9 cellular contexts compared by ENCODE assay signal in the genomic region with DNA sequence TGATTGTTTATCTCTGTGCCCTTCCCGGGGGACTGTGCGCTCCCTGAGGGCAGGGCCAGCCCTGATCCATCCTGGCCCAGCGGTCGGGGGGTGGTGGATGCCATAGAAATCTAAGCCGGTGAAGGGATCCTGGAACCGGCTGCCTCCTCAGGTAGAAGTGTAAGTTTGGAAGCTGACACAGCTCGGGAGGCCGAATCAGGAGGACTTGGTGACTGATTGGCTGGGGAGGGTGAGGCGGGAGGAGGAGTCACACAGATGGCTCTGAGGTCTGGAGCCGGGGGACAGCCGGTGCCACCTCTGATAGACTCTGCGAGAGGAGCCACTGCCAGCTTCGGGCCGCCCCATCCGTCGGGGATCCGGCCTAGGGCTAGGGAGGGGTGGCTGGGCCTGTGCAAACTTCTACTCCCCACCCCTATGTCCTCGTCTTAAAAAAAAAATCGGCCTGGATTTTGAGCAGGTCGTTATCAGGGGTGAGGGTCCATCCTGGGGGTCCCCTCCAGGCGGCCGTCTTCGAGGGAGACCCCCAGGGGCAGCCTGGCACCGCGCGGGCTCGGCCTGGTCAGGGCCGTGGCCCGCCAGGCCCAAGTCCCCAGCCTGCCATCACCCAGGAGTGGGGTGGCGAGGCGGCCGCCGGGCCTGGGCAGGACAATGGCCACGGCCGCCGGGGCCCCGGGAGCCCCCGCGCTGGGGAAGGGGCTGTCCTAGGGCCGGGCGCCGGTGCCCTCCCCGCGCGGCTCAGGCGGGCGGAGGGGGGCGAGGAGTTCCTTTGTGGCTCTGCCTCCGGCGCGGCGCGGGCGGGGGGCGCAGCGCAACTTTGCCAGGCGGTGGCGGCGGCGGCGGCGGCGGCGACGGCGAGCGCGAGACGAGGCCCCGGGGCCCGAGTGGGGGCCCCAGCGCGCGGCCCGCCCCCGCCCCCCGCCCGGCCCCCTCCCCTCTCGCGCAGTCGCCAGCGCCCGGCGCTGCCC. TPM values are rescaled to one million over a fixed set of nuclear protein-coding genes. Genes with fewer than 3 reads are reported as not detected.
DNase-seq lines count a peak whose midpoint lies in the region; ATAC-seq and TF ChIP-seq lines count a peak whose summit lies in the region.
"Had no signal": no experiment of that assay in that cellular context is flagged by ENCODE, and none has a peak within 500 bp of the region (broad histone marks: within the 10 kb centered on the region; RNA-seq: fewer than 3 reads in every experiment).

No MANE protein-coding gene starts in this region.

- H3K9me3 ChIP-seq in duodenal mucosa (ENCODE audit: control insufficient read depth in 1 of 2, low read length in 2 of 2) (no peaks in the 10 kb centered on the region), liver (ENCODE audit: control insufficient read depth in 4 of 4, low read length in 3 of 4) (no peaks in the 10 kb centered on the region)

- ATAC-seq in GM21381 (IDR thresholded peaks at IDR 0.05; ENCODE audit: unreplicated experiment) (peak; percentile 27), HG03439 (IDR thresholded peaks at IDR 0.05; ENCODE audit: unreplicated experiment) (no peak)

- DNase-seq in C1 segment of cervical spinal cord (lab: John Stamatoyannopoulos, UW) = peak in 13 of 14 donors; percentile 20 to 84 (median 46)
- DNase-seq in NCI-H2171 treated with DMSO at 0.1 percent for 48 hours (lab: John Stamatoyannopoulos, UW) = peak; percentile 86
- DNase-seq in activated CD4-positive, alpha-beta T cell treated with anti-CD3 and anti-CD28 coated beads, Interleukin-2, amount 50 U/mL, for 24 hours (ENCODE audit: low read depth in 1 of 2, low spot score in 1 of 2) = peak; percentile 12 to 27
- peak; percentile 40 to 44 for DNase-seq in stimulated activated CD4-positive, alpha-beta T cell treated with anti-CD3 and anti-CD28 coated beads, Interleukin-2, amount 100 ng/mL, for 48 hours

- no peak for TF ChIP-seq CTCF in liver (IDR thresholded peaks at IDR 0.05; ENCODE audit: low read depth, low read length, missing input control)

- H3K27ac ChIP-seq in duodenal mucosa (ENCODE audit: low read depth, low read length) = peak overlapping the region; percentile 77
- peak overlapping the region; percentile 86 to 89 for H3K27ac ChIP-seq in liver (ENCODE audit: low read depth in 1 of 2, low read length in 2 of 2)
- H3K27ac ChIP-seq: KMS-11 had no signal

- H3K4me1 ChIP-seq in duodenal mucosa (ENCODE audit: control insufficient read depth in 1 of 2, insufficient read depth in 2 of 2, low read length in 2 of 2) (peaks cover 30 to 39% of the 10 kb centered on the region in 2 donors), liver (ENCODE audit: control insufficient read depth in 4 of 4, insufficient read depth in 4 of 4, low read length in 3 of 4) (peaks cover 8 to 29% (median 20%) of the 10 kb centered on the region in 4 donors)

- H3K9ac ChIP-seq in duodenal mucosa (ENCODE audit: low read depth in 1 of 2, low read length in 2 of 2) (peak overlapping the region; percentile 42 to 60), liver (ENCODE audit: low read depth in 1 of 2, low read length in 2 of 2) (peak overlapping the region in 1 of 2 donors; percentile 64)
- H3K9ac ChIP-seq: KMS-11 had no signal

- WGBS in liver = 4% methylated on average over 84 of the region's 84 CpGs

- H3K4me3 ChIP-seq in duodenal mucosa (ENCODE audit: low read depth in 1 of 2, low read length in 2 of 2) (peak overlapping the region; percentile 59 to 64), liver (ENCODE audit: low read depth in 1 of 3, low read length in 3 of 3) (peak overlapping the region in 2 of 3 donors; percentile 28 to 90)

- H3K27me3 ChIP-seq in duodenal mucosa (ENCODE audit: control insufficient read depth in 1 of 2, insufficient read depth in 2 of 2, low read length in 2 of 2) = no peaks in the 10 kb centered on the region
- H3K27me3 ChIP-seq in liver (ENCODE audit: control insufficient read depth in 4 of 4, insufficient read depth in 4 of 4, low read length in 3 of 4) = no peaks in the 10 kb centered on the region

- peak in 1 of 2 donors; percentile 23 for TF ChIP-seq RAD21 in liver (IDR thresholded peaks at IDR 0.05)

- H3K36me3 ChIP-seq in duodenal mucosa (ENCODE audit: control insufficient read depth in 1 of 2, insufficient read depth in 2 of 2, low read length in 2 of 2) (no peaks in the 10 kb centered on the region), liver (ENCODE audit: control insufficient read depth in 4 of 4, insufficient read depth in 3 of 4, low read depth in 1 of 4, low read length in 3 of 4) (no peaks in the 10 kb centered on the region)

TF ChIP-seq in liver, 16 proteins besides CTCF, POLR2A, EP300 and RAD21:
- TF ChIP-seq, protein P1, sequence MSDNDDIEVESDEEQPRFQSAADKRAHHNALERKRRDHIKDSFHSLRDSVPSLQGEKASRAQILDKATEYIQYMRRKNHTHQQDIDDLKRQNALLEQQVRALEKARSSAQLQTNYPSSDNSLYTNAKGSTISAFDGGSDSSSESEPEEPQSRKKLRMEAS (IDR thresholded peaks at IDR 0.05) = no peak
- TF ChIP-seq NR2F2 (IDR thresholded peaks at IDR 0.05) = no peak
- TF ChIP-seq RXRA (IDR thresholded peaks at IDR 0.05) = no peak
- TF ChIP-seq JUND (IDR thresholded peaks at IDR 0.05) = no peak
- TF ChIP-seq HNF4G (IDR thresholded peaks at IDR 0.05) = no peak
- TF ChIP-seq, protein P2, sequence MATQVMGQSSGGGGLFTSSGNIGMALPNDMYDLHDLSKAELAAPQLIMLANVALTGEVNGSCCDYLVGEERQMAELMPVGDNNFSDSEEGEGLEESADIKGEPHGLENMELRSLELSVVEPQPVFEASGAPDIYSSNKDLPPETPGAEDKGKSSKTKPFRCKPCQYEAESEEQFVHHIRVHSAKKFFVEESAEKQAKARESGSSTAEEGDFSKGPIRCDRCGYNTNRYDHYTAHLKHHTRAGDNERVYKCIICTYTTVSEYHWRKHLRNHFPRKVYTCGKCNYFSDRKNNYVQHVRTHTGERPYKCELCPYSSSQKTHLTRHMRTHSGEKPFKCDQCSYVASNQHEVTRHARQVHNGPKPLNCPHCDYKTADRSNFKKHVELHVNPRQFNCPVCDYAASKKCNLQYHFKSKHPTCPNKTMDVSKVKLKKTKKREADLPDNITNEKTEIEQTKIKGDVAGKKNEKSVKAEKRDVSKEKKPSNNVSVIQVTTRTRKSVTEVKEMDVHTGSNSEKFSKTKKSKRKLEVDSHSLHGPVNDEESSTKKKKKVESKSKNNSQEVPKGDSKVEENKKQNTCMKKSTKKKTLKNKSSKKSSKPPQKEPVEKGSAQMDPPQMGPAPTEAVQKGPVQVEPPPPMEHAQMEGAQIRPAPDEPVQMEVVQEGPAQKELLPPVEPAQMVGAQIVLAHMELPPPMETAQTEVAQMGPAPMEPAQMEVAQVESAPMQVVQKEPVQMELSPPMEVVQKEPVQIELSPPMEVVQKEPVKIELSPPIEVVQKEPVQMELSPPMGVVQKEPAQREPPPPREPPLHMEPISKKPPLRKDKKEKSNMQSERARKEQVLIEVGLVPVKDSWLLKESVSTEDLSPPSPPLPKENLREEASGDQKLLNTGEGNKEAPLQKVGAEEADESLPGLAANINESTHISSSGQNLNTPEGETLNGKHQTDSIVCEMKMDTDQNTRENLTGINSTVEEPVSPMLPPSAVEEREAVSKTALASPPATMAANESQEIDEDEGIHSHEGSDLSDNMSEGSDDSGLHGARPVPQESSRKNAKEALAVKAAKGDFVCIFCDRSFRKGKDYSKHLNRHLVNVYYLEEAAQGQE (IDR thresholded peaks at IDR 0.05) = peak; percentile 34
- peak; percentile 39 for TF ChIP-seq SP1 (IDR thresholded peaks at IDR 0.05)
- no peak for TF ChIP-seq ZBTB33 (IDR thresholded peaks at IDR 0.05)
- TF ChIP-seq GABPA (IDR thresholded peaks at IDR 0.05 in 1 of 2, conservative IDR thresholded peaks at IDR 0.05 in 1 of 2) = no peak
- TF ChIP-seq HNF4A (conservative IDR thresholded peaks at IDR 0.05) = no peak
- peak; percentile 84 for TF ChIP-seq YY1 (IDR thresholded peaks at IDR 0.05)
- TF ChIP-seq TAF1 (conservative IDR thresholded peaks at IDR 0.05) = peak; percentile 67
- no peak for TF ChIP-seq ATF3 (IDR thresholded peaks at IDR 0.05)
- no peak for TF ChIP-seq FOXA1 (IDR thresholded peaks at IDR 0.05)
- no peak for TF ChIP-seq FOXA2 (IDR thresholded peaks at IDR 0.05)

RNA-seq across cellular contexts. Expression of gene ZNF362, which starts 0.7 kb away (rescaled TPM):
- 1 to 10 TPM; 2.3 to 6.2 TPM for total RNA-seq in liver
- polyA plus RNA-seq in liver = 1 to 10 TPM; 4.6 to 6.3 TPM

Comparison
In these comparisons a context has a peak if more than half of its experiments do, and no peak if none do; other contexts are left out.
1. DNase-seq: peak in every context shown above with its lines; median percentile 86 in NCI-H2171 treated with DMSO at 0.1 percent for 48 hours; 46 in C1 segment of cervical spinal cord; 42 in stimulated activated CD4-positive, alpha-beta T cell treated with anti-CD3 and anti-CD28 coated beads, Interleukin-2, amount 100 ng/mL, for 48 hours; 20 in activated CD4-positive, alpha-beta T cell treated with anti-CD3 and anti-CD28 coated beads, Interleukin-2, amount 50 U/mL, for 24 hours.